In genomic region chr11:67267188-67268035, GRCh38 we compare ENCODE assay signal across 8 cellular contexts. TPM values are rescaled to one million over a fixed set of nuclear protein-coding genes. Genes with fewer than 3 reads are reported as not detected.
DNase-seq lines count a peak whose midpoint lies in the region; ATAC-seq and TF ChIP-seq lines count a peak whose summit lies in the region.

No MANE protein-coding gene starts in this region.

- H3K27ac ChIP-seq in C4-2B (peak overlapping the region; percentile 95), HUES48 (ENCODE audit: low read depth, low read length) (no peak overlapping the region), right atrium auricular region (peak overlapping the region; percentile 73 to 90), skeletal muscle tissue (ENCODE audit: low read depth, low read length) (peak overlapping the region; percentile 48)

- DNase-seq in activated naive CD4-positive, alpha-beta T cell treated with anti-CD3 and anti-CD28 coated beads, Interleukin-2, amount 10 ng/mL, durations not matched to agents 7 days and 5 days = peak; percentile 64
- no peak for DNase-seq in right atrium auricular region (ENCODE audit: low spot score)

- H3K4me3 Mint-ChIP-seq in activated naive CD4-positive, alpha-beta T cell treated with anti-CD3 and anti-CD28 coated beads, Interleukin-2, amount 10 ng/mL, durations not matched to agents 7 days and 5 days = peak overlapping the region; percentile 96

- H3K4me3 ChIP-seq in HUES48 (ENCODE audit: low read depth, low read length) (peak overlapping the region; percentile 70), right atrium auricular region (peak overlapping the region; percentile 82 to 94), skeletal muscle tissue (ENCODE audit: low read length in 3 of 3) (peak overlapping the region; percentile 84 to 86 (median 84))

- peaks cover 4% of the 10 kb centered on the region; the same call in 1 of the 2 replicates for H3K27me3 ChIP-seq in HUES48 (ENCODE audit: control insufficient read depth, insufficient read depth, low read length)
- H3K27me3 ChIP-seq in right atrium auricular region = no peaks in the 10 kb centered on the region
- H3K27me3 ChIP-seq in skeletal muscle tissue (ENCODE audit: control insufficient read depth in 3 of 3, insufficient read depth in 3 of 3, low read length in 3 of 3) = no peaks in the 10 kb centered on the region

- TF ChIP-seq CTCF in C4-2B (conservative IDR thresholded peaks at IDR 0.05) (no peak), right atrium auricular region (IDR thresholded peaks at IDR 0.05) (no peak)

- H3K9ac ChIP-seq in HUES48 (ENCODE audit: low read depth, low read length) (peak overlapping the region; percentile 18; the same call in 1 of the 2 replicates), skeletal muscle tissue (ENCODE audit: low read depth in 1 of 3, low read length in 3 of 3) (peak overlapping the region; percentile 78 to 89 (median 89))

- peaks cover 51% of the 10 kb centered on the region for H3K36me3 Mint-ChIP-seq in activated naive CD4-positive, alpha-beta T cell treated with anti-CD3 and anti-CD28 coated beads, Interleukin-2, amount 10 ng/mL, durations not matched to agents 7 days and 5 days

- ATAC-seq in GM18520 (IDR thresholded peaks at IDR 0.05; ENCODE audit: unreplicated experiment) = no peak
- no peak for ATAC-seq in GM19023 (IDR thresholded peaks at IDR 0.05; ENCODE audit: unreplicated experiment)
- ATAC-seq in HG03521 (IDR thresholded peaks at IDR 0.05; ENCODE audit: unreplicated experiment) = no peak

- no peaks in the 10 kb centered on the region for H3K27me3 Mint-ChIP-seq in activated naive CD4-positive, alpha-beta T cell treated with anti-CD3 and anti-CD28 coated beads, Interleukin-2, amount 10 ng/mL, durations not matched to agents 7 days and 5 days

- H3K9me3 ChIP-seq in HUES48 (ENCODE audit: control insufficient read depth, insufficient read depth, low read length) (no peaks in the 10 kb centered on the region), right atrium auricular region (no peaks in the 10 kb centered on the region), skeletal muscle tissue (ENCODE audit: control insufficient read depth in 3 of 3, low read length in 3 of 3) (no peaks in the 10 kb centered on the region)

- no peaks in the 10 kb centered on the region for H3K9me3 Mint-ChIP-seq in activated naive CD4-positive, alpha-beta T cell treated with anti-CD3 and anti-CD28 coated beads, Interleukin-2, amount 10 ng/mL, durations not matched to agents 7 days and 5 days

- peaks cover 14% of the 10 kb centered on the region for H3K36me3 ChIP-seq in HUES48 (ENCODE audit: control insufficient read depth, insufficient read depth, low read length)
- peaks cover 4% of the 10 kb centered on the region for H3K36me3 ChIP-seq in right atrium auricular region
- peaks cover 0 to 7% (median 2%) of the 10 kb centered on the region in 3 donors for H3K36me3 ChIP-seq in skeletal muscle tissue (ENCODE audit: control insufficient read depth in 3 of 3, insufficient read depth in 3 of 3, low read length in 3 of 3)

- CTCF ChIA-PET in activated naive CD4-positive, alpha-beta T cell treated with anti-CD3 and anti-CD28 coated beads, Interleukin-2, amount 10 ng/mL, durations not matched to agents 7 days and 5 days (lab: Charles Lee) = interaction anchor here (0.7 to 2.5 kb wide), 8 partner anchors 10 to 116 kb away, joined by 3 to 15 read pairs (median 4); no protein-coding TSS in a partner anchor

- peaks cover 71% of the 10 kb centered on the region for H3K4me1 Mint-ChIP-seq in activated naive CD4-positive, alpha-beta T cell treated with anti-CD3 and anti-CD28 coated beads, Interleukin-2, amount 10 ng/mL, durations not matched to agents 7 days and 5 days

- peak overlapping the region; percentile 98 for H3K27ac Mint-ChIP-seq in activated naive CD4-positive, alpha-beta T cell treated with anti-CD3 and anti-CD28 coated beads, Interleukin-2, amount 10 ng/mL, durations not matched to agents 7 days and 5 days

- H3K4me1 ChIP-seq in HUES48 (ENCODE audit: control insufficient read depth, insufficient read depth, low read length) = peaks cover 34% of the 10 kb centered on the region
- H3K4me1 ChIP-seq in right atrium auricular region = peaks cover 0 to 73% of the 10 kb centered on the region in 2 donors
- H3K4me1 ChIP-seq in skeletal muscle tissue (ENCODE audit: control insufficient read depth in 3 of 3, insufficient read depth in 3 of 3, low read length in 3 of 3) = peaks cover 67 to 72% (median 68%) of the 10 kb centered on the region in 3 donors

RNA-seq across cellular contexts. Expression of gene GRK2, which starts 1.1 kb away (rescaled TPM):
- total RNA-seq in right atrium auricular region = 10 to 100 TPM; 52.7 to 55.9 TPM
- total RNA-seq in skeletal muscle tissue = 27.7 TPM

RNA-seq across cellular contexts. Expression of gene ANKRD13D, which starts 21.7 kb away (rescaled TPM):
- total RNA-seq in right atrium auricular region (10 to 100 TPM; 14.1 to 14.9 TPM), skeletal muscle tissue (12.5 TPM)

RNA-seq across cellular contexts. Expression of gene SSH3, which starts 35.9 kb away (rescaled TPM):
- total RNA-seq in right atrium auricular region (10 to 100 TPM; 14.7 to 23.6 TPM), skeletal muscle tissue (6.8 TPM)
